26 cellular contexts compared by ENCODE assay signal in the genomic region with DNA sequence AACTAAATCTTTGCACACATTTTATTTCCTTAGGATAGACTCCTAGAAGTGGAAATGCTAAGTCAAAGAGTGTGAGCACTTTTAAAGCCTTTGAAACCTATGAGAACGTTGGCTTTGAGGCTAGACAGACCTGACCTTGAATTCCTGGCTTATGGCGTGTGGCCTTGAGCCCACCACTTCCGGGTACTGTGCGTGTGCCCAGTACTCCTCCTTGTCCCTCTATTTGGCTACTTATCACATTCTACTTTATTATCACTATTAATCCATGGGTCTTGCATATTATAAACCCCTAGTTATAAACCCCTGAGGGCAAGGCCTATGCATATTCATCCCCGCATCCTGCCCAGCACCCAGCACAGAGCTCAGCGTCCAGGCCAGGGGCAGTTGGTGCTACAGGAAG. TPM values are rescaled to one million over a fixed set of nuclear protein-coding genes. Genes with fewer than 3 reads are reported as not detected.
DNase-seq lines count a peak whose midpoint lies in the region; ATAC-seq, FAIRE-seq and TF ChIP-seq lines count a peak whose summit lies in the region.
"Had no signal": no experiment of that assay in that cellular context is flagged by ENCODE, and none has a peak within 500 bp of the region (broad histone marks: within the 10 kb centered on the region; RNA-seq: fewer than 3 reads in every experiment).

No MANE protein-coding gene starts in this region.

- BruUV-seq in HepG2 (replicated peaks; lab: Mats Ljungman, UMichigan), result no TSS peak

- H3K36me3 ChIP-seq in HepG2 (replicated peaks in 1 of 2; ENCODE audit: control insufficient read depth in 1 of 2, insufficient read depth in 2 of 2, low read length in 2 of 2) (no peaks in the 10 kb centered on the region), right lobe of liver (no peaks in the 10 kb centered on the region), body of pancreas (replicated peaks in 1 of 2; ENCODE audit: insufficient read depth in 1 of 2, low read depth in 2 of 2) (no peaks in the 10 kb centered on the region)
- H3K36me3 ChIP-seq: BE2C had no signal

- no peaks in the 10 kb centered on the region for H4K20me1 ChIP-seq in HepG2 (ENCODE audit: insufficient read depth, low read length)

- no peak for TF ChIP-seq RAD21 in HepG2 (CRISPR knock-in tag; IDR thresholded peaks at IDR 0.05)

- no peak overlapping the region for H2AFZ ChIP-seq in HepG2 (ENCODE audit: low read length)
- H2AFZ ChIP-seq: GM23248 had no signal

- in situ Hi-C loops in HepG2 (cut with HindIII; ENCODE audit: extremely low pct_ligation_motif_present, low pct_unique_long_range_greater_than_20kb), result no loop called here

- no peak overlapping the region for H3K9ac ChIP-seq in HepG2 (ENCODE audit: insufficient read depth, low read depth, low read length)
- H3K9ac ChIP-seq: GM23248 had no signal

- FAIRE-seq in HepG2 (lab: Jason Lieb, UNC), result no peak
- FAIRE-seq: A549, GM12878, GM19239, H1 had no signal

- POLR2A ChIA-PET in HepG2 (lab: Yijun Ruan, JAX), result interaction anchor here (0.7 to 2.5 kb wide), 4 partner anchors 32 to 52 kb away, joined by 3 to 9 read pairs (median 3); a partner anchor contains a TSS

- H3K4me1 ChIP-seq in HepG2 (ENCODE audit: insufficient read depth, low read length) (peaks cover 37% of the 10 kb centered on the region), right lobe of liver (no peaks in the 10 kb centered on the region), body of pancreas (peaks cover 31% of the 10 kb centered on the region)
- H3K4me1 ChIP-seq: BE2C had no signal

- H3K27me3 ChIP-seq in HepG2 (ENCODE audit: control insufficient read depth in 1 of 2, insufficient read depth in 2 of 2, low read length in 2 of 2) (peaks cover 0 to under 1% of the 10 kb centered on the region in 2 experiments; a peak in 1 of 5 replicates), right lobe of liver (no peaks in the 10 kb centered on the region), body of pancreas (no peaks in the 10 kb centered on the region)
- H3K27me3 ChIP-seq: BE2C had no signal

- intact Hi-C loops in HepG2 (cut with micrococcal nuclease; ENCODE audit: unreplicated experiment) (no loop called here), right lobe of liver (cut with DNase I) (no loop called here), body of pancreas (cut with DNase I) (no loop called here), posterior vena cava (cut with DNase I) (no loop called here)

- ATAC-seq in HepG2, result peak; percentile 19; the same call in 2 of the 3 replicates
- ATAC-seq in right lobe of liver, result no peak
- ATAC-seq in body of pancreas, result peak; percentile 52
- ATAC-seq: A549, GM12878 had no signal

- H3K79me2 ChIP-seq in HepG2 (ENCODE audit: insufficient read depth, low read length), result no peaks in the 10 kb centered on the region

- TF ChIP-seq EP300 in HepG2 (IDR thresholded peaks at IDR 0.05; ENCODE audit: low read depth in 2 of 2, low read length in 2 of 2) (no peak), HepG2 (CRISPR knock-in tag; IDR thresholded peaks at IDR 0.05; ENCODE audit: borderline replicate concordance) (no peak)

- H3K4me3 ChIP-seq in HepG2 (replicated peaks in 1 of 3; ENCODE audit: insufficient read depth in 1 of 3, low read depth in 2 of 3, low read length in 3 of 3) (no peak overlapping the region), right lobe of liver (no peak overlapping the region), body of pancreas (no peak overlapping the region)
- H3K4me3 ChIP-seq: A549, GM12878, GM23248 had no signal

- no peak for TF ChIP-seq CTCF in HepG2 (CRISPR knock-in tag; IDR thresholded peaks at IDR 0.05)
- no peak for TF ChIP-seq CTCF in right lobe of liver (IDR thresholded peaks at IDR 0.05)
- TF ChIP-seq CTCF in body of pancreas (IDR thresholded peaks at IDR 0.05), result no peak

- H3K9me3 ChIP-seq in HepG2 (ENCODE audit: low read length) (no peaks in the 10 kb centered on the region), right lobe of liver (no peaks in the 10 kb centered on the region), body of pancreas (no peaks in the 10 kb centered on the region)

- H3K27ac ChIP-seq in HepG2 (ENCODE audit: extremely low read length, insufficient read depth, low read length) (no peak overlapping the region), right lobe of liver (no peak overlapping the region), body of pancreas (peak overlapping the region in 2 of 4 donors; percentile 23 to 32)
- H3K27ac ChIP-seq: A549, GM23248 had no signal

- peak overlapping the region; percentile 10; the same call in 1 of the 2 replicates for H3K4me2 ChIP-seq in HepG2 (ENCODE audit: low read depth, low read length)
- H3K4me2 ChIP-seq: A549 had no signal

- DNase-seq in HepG2 (ENCODE audit: low spot score) (no peak), right lobe of liver (no peak), body of pancreas (peak in 3 of 4 donors; percentile 36 to 39 (median 37)), mesenteric fat pad (ENCODE audit: low spot score) (peak; percentile 60), posterior vena cava (ENCODE audit: low spot score) (peak; percentile 34), DMS114 treated with DMSO at 0.1 percent for 48 hours (lab: John Stamatoyannopoulos, UW; ENCODE audit: unreplicated experiment) (no peak), cerebellar cortex (ENCODE audit: low spot score) (no peak)
- no peak for DNase-seq in stimulated activated naive CD4-positive, alpha-beta T cell (lab: John Stamatoyannopoulos, UW)
- DNase-seq: 8988T; ACHN; AML-193; BE2C; C1 segment of cervical spinal cord; Calu3; CD4-positive, alpha-beta memory T cell; COR-L47; DMS79; EL; GDM1; GM23248; H7; HCEC 1CT had no signal

- CTCF ChIA-PET in HepG2 (lab: Yijun Ruan, JAX; ENCODE audit: low intra/inter-chr PET ratio, low total read pairs), result no interaction called here

- WGBS in HepG2 (ENCODE audit: low lambda C conversion rate), result 38% methylated on average over 6 of the region's 6 CpGs
- WGBS in right lobe of liver (ENCODE audit: insufficient coverage, low coverage, low lambda C conversion rate, missing lambda C conversion rate), result 70% methylated on average over 3 of the region's 6 CpGs
- 30 to 36% methylated on average over 6 of the region's 6 CpGs for WGBS in body of pancreas, 2 donors

- no peak for TF ChIP-seq POLR2A in HepG2 (IDR thresholded peaks at IDR 0.05; ENCODE audit: insufficient read depth in 1 of 2, low read depth in 2 of 2, low read length in 2 of 2)
- no peak for TF ChIP-seq POLR2A in right lobe of liver (IDR thresholded peaks at IDR 0.05)
- TF ChIP-seq POLR2A in body of pancreas (IDR thresholded peaks at IDR 0.05), result no peak

RNA-seq across cellular contexts. Expression of a gene that starts 26.0 kb away (rescaled TPM):
- total RNA-seq in HepG2 (2016; rRNA removed; fragmentation: Illumina TruSeq; extraction: Trizol) (not detected in 2 replicates), right lobe of liver (1 to 10 TPM in 1 of 6 experiments, under 1 TPM in 4, not detected in 1; 0.33 to 1.2 (median 0.68) TPM), body of pancreas (not detected), mesenteric fat pad (not detected), posterior vena cava (under 1 TPM; 0.42 to 0.43 TPM)
- total RNA-seq in HepG2 (2016; cell fraction: cytosol; rRNA removed; fragmentation: Illumina TruSeq; extraction: Trizol; ENCODE audit: low read depth), result not detected in 2 replicates
- not detected in 2 replicates for total RNA-seq in HepG2 (2016; cell fraction: insoluble cytoplasmic fraction; rRNA removed; fragmentation: Illumina TruSeq; extraction: Trizol)
- not detected in 2 replicates for total RNA-seq in HepG2 (2016; cell fraction: membrane; rRNA removed; fragmentation: Illumina TruSeq; extraction: Trizol)
- total RNA-seq in HepG2 (2016; cell fraction: nucleus; rRNA removed; fragmentation: Illumina TruSeq; extraction: Trizol), result not detected in 2 replicates
- 0.12 and 0.18 TPM in 2 replicates for polyA plus RNA-seq in HepG2 (2011; rRNA removed)
- 0.05 and 0.15 TPM in 2 replicates for polyA plus RNA-seq in HepG2 (2011; cell fraction: cytosol; rRNA removed)
- polyA plus RNA-seq in HepG2 (2011; cell fraction: nucleus; rRNA removed), result not detected in 2 replicates
- polyA plus RNA-seq in HepG2 (2012), result 0.17 TPM in 1 of 2 replicates, not detected in the other
- not detected in 2 replicates for polyA plus RNA-seq in HepG2 (2016; cell fraction: cytosol; fragmentation: Illumina TruSeq; extraction: Trizol; ENCODE audit: low read depth)
- polyA plus RNA-seq in HepG2 (2016; cell fraction: insoluble cytoplasmic fraction; fragmentation: Illumina TruSeq; extraction: Trizol; ENCODE audit: low read depth), result not detected in 2 replicates
- not detected in 2 replicates for polyA plus RNA-seq in HepG2 (2016; cell fraction: membrane; fragmentation: Illumina TruSeq; extraction: Trizol; ENCODE audit: low read depth)
- not detected in 2 replicates for polyA plus RNA-seq in HepG2 (2016; cell fraction: nucleus; fragmentation: Illumina TruSeq; extraction: Trizol; ENCODE audit: insufficient read depth, low read depth)
- polyA minus RNA-seq in HepG2 (2011; rRNA and poly(A)+ RNA removed; ENCODE audit: low replicate concordance), result 0.18 and 0.23 TPM in 2 replicates
- not detected in 2 replicates for polyA minus RNA-seq in HepG2 (2011; cell fraction: cytosol; rRNA and poly(A)+ RNA removed)
- not detected in 2 replicates for polyA minus RNA-seq in HepG2 (2011; cell fraction: nucleus; rRNA and poly(A)+ RNA removed)
- total RNA-seq: Calu3, GM23248, H7 had no signal
- polyA plus RNA-seq: A549 had no signal

RNA-seq across cellular contexts. Expression of a gene that starts 33.0 kb away (rescaled TPM):
- 3.2 and 10.0 TPM in 2 replicates for total RNA-seq in HepG2 (2016; rRNA removed; fragmentation: Illumina TruSeq; extraction: Trizol)
- 1.6 and 1.7 TPM in 2 replicates for total RNA-seq in HepG2 (2016; cell fraction: cytosol; rRNA removed; fragmentation: Illumina TruSeq; extraction: Trizol; ENCODE audit: low read depth)
- 3.4 and 9.9 TPM in 2 replicates for total RNA-seq in HepG2 (2016; cell fraction: insoluble cytoplasmic fraction; rRNA removed; fragmentation: Illumina TruSeq; extraction: Trizol)
- total RNA-seq in HepG2 (2016; cell fraction: membrane; rRNA removed; fragmentation: Illumina TruSeq; extraction: Trizol), result 1.8 and 2.5 TPM in 2 replicates
- 9.2 and 10.0 TPM in 2 replicates for total RNA-seq in HepG2 (2016; cell fraction: nucleus; rRNA removed; fragmentation: Illumina TruSeq; extraction: Trizol)
- 14.0 and 14.5 TPM in 2 replicates for polyA plus RNA-seq in HepG2 (2011; rRNA removed)
- polyA plus RNA-seq in HepG2 (2011; cell fraction: cytosol; rRNA removed), result 10.0 and 15.1 TPM in 2 replicates
- polyA plus RNA-seq in HepG2 (2011; cell fraction: nucleus; rRNA removed), result 23.3 and 24.2 TPM in 2 replicates
- 4.2 and 4.3 TPM in 2 replicates for polyA plus RNA-seq in HepG2 (2012)
- 1.7 TPM in 2 replicates for polyA plus RNA-seq in HepG2 (2016; cell fraction: cytosol; fragmentation: Illumina TruSeq; extraction: Trizol; ENCODE audit: low read depth)
- 3.3 and 4.4 TPM in 2 replicates for polyA plus RNA-seq in HepG2 (2016; cell fraction: insoluble cytoplasmic fraction; fragmentation: Illumina TruSeq; extraction: Trizol; ENCODE audit: low read depth)
- 2.9 and 3.9 TPM in 2 replicates for polyA plus RNA-seq in HepG2 (2016; cell fraction: membrane; fragmentation: Illumina TruSeq; extraction: Trizol; ENCODE audit: low read depth)
- polyA plus RNA-seq in HepG2 (2016; cell fraction: nucleus; fragmentation: Illumina TruSeq; extraction: Trizol; ENCODE audit: insufficient read depth, low read depth), result 12.3 and 14.0 TPM in 2 replicates
- 0.84 and 17.6 TPM in 2 replicates for polyA minus RNA-seq in HepG2 (2011; rRNA and poly(A)+ RNA removed; ENCODE audit: low replicate concordance)
- polyA minus RNA-seq in HepG2 (2011; cell fraction: cytosol; rRNA and poly(A)+ RNA removed), result 3.3 and 3.5 TPM in 2 replicates
- polyA minus RNA-seq in HepG2 (2011; cell fraction: nucleus; rRNA and poly(A)+ RNA removed), result 14.5 and 16.5 TPM in 2 replicates
- 10 to 100 TPM; 13.8 to 29.3 (median 21.4) TPM for total RNA-seq in right lobe of liver
- total RNA-seq in body of pancreas, result 10 to 100 TPM; 14.5 to 36.3 TPM
- total RNA-seq in mesenteric fat pad, result 13.0 TPM
- 10 to 100 TPM; 15.3 to 20.6 TPM for total RNA-seq in posterior vena cava

RNA-seq across cellular contexts. Expression of a gene that starts 34.8 kb away (rescaled TPM):
- total RNA-seq in HepG2 (2016; rRNA removed; fragmentation: Illumina TruSeq; extraction: Trizol) (12.1 and 34.8 TPM in 2 replicates), right lobe of liver (100 to 1,000 TPM in 3 of 6 experiments, 10 to 100 TPM in 3; 83.8 to 235 (median 103) TPM), body of pancreas (100 to 1,000 TPM; 111 to 173 TPM), mesenteric fat pad (161 TPM), posterior vena cava (10 to 100 TPM; 86.4 to 92.5 TPM)
- total RNA-seq in HepG2 (2016; cell fraction: cytosol; rRNA removed; fragmentation: Illumina TruSeq; extraction: Trizol; ENCODE audit: low read depth), result 24.4 and 24.5 TPM in 2 replicates
- total RNA-seq in HepG2 (2016; cell fraction: insoluble cytoplasmic fraction; rRNA removed; fragmentation: Illumina TruSeq; extraction: Trizol), result 11.6 and 40.0 TPM in 2 replicates
- total RNA-seq in HepG2 (2016; cell fraction: membrane; rRNA removed; fragmentation: Illumina TruSeq; extraction: Trizol), result 34.7 and 35.3 TPM in 2 replicates
- total RNA-seq in HepG2 (2016; cell fraction: nucleus; rRNA removed; fragmentation: Illumina TruSeq; extraction: Trizol), result 39.7 and 43.6 TPM in 2 replicates
- polyA plus RNA-seq in HepG2 (2011; rRNA removed), result 31.4 and 39.0 TPM in 2 replicates
- 23.7 and 29.3 TPM in 2 replicates for polyA plus RNA-seq in HepG2 (2011; cell fraction: cytosol; rRNA removed)
- polyA plus RNA-seq in HepG2 (2011; cell fraction: nucleus; rRNA removed), result 82.9 and 92.1 TPM in 2 replicates
- 25.8 and 37.8 TPM in 2 replicates for polyA plus RNA-seq in HepG2 (2012)
- polyA plus RNA-seq in HepG2 (2016; cell fraction: cytosol; fragmentation: Illumina TruSeq; extraction: Trizol; ENCODE audit: low read depth), result 19.3 and 21.0 TPM in 2 replicates
- polyA plus RNA-seq in HepG2 (2016; cell fraction: insoluble cytoplasmic fraction; fragmentation: Illumina TruSeq; extraction: Trizol; ENCODE audit: low read depth), result 16.0 and 16.4 TPM in 2 replicates
- polyA plus RNA-seq in HepG2 (2016; cell fraction: membrane; fragmentation: Illumina TruSeq; extraction: Trizol; ENCODE audit: low read depth), result 27.4 and 28.3 TPM in 2 replicates
- 117 and 123 TPM in 2 replicates for polyA plus RNA-seq in HepG2 (2016; cell fraction: nucleus; fragmentation: Illumina TruSeq; extraction: Trizol; ENCODE audit: insufficient read depth, low read depth)
- polyA minus RNA-seq in HepG2 (2011; rRNA and poly(A)+ RNA removed; ENCODE audit: low replicate concordance), result 16.2 and 29.7 TPM in 2 replicates
- polyA minus RNA-seq in HepG2 (2011; cell fraction: cytosol; rRNA and poly(A)+ RNA removed), result 11.5 and 14.0 TPM in 2 replicates
- 22.4 and 34.2 TPM in 2 replicates for polyA minus RNA-seq in HepG2 (2011; cell fraction: nucleus; rRNA and poly(A)+ RNA removed)
- polyA plus RNA-seq: CD4-positive, alpha-beta memory T cell had no signal

RNA-seq across cellular contexts. Expression of a gene that starts 43.4 kb away (rescaled TPM):
- 0.63 and 1.5 TPM in 2 replicates for total RNA-seq in HepG2 (2016; rRNA removed; fragmentation: Illumina TruSeq; extraction: Trizol)
- total RNA-seq in HepG2 (2016; cell fraction: cytosol; rRNA removed; fragmentation: Illumina TruSeq; extraction: Trizol; ENCODE audit: low read depth), result 0.71 and 1.2 TPM in 2 replicates
- 0.71 and 1.6 TPM in 2 replicates for total RNA-seq in HepG2 (2016; cell fraction: insoluble cytoplasmic fraction; rRNA removed; fragmentation: Illumina TruSeq; extraction: Trizol)
- total RNA-seq in HepG2 (2016; cell fraction: membrane; rRNA removed; fragmentation: Illumina TruSeq; extraction: Trizol), result 0.72 and 0.87 TPM in 2 replicates
- total RNA-seq in HepG2 (2016; cell fraction: nucleus; rRNA removed; fragmentation: Illumina TruSeq; extraction: Trizol), result 1.8 and 5.0 TPM in 2 replicates
- 14.6 and 32.8 TPM in 2 replicates for polyA plus RNA-seq in HepG2 (2011; rRNA removed)
- polyA plus RNA-seq in HepG2 (2011; cell fraction: cytosol; rRNA removed), result 6.1 and 12.5 TPM in 2 replicates
- 24.9 and 39.4 TPM in 2 replicates for polyA plus RNA-seq in HepG2 (2011; cell fraction: nucleus; rRNA removed)
- 17.5 and 19.3 TPM in 2 replicates for polyA plus RNA-seq in HepG2 (2012)
- polyA plus RNA-seq in HepG2 (2016; cell fraction: cytosol; fragmentation: Illumina TruSeq; extraction: Trizol; ENCODE audit: low read depth), result 0.22 and 0.41 TPM in 2 replicates
- polyA plus RNA-seq in HepG2 (2016; cell fraction: insoluble cytoplasmic fraction; fragmentation: Illumina TruSeq; extraction: Trizol; ENCODE audit: low read depth), result 1.0 and 1.6 TPM in 2 replicates
- 0.66 and 1.1 TPM in 2 replicates for polyA plus RNA-seq in HepG2 (2016; cell fraction: membrane; fragmentation: Illumina TruSeq; extraction: Trizol; ENCODE audit: low read depth)
- polyA plus RNA-seq in HepG2 (2016; cell fraction: nucleus; fragmentation: Illumina TruSeq; extraction: Trizol; ENCODE audit: insufficient read depth, low read depth), result 4.0 and 5.1 TPM in 2 replicates
- 9.5 and 30.0 TPM in 2 replicates for polyA minus RNA-seq in HepG2 (2011; rRNA and poly(A)+ RNA removed; ENCODE audit: low replicate concordance)
- 5.9 and 14.3 TPM in 2 replicates for polyA minus RNA-seq in HepG2 (2011; cell fraction: cytosol; rRNA and poly(A)+ RNA removed)
- polyA minus RNA-seq in HepG2 (2011; cell fraction: nucleus; rRNA and poly(A)+ RNA removed), result 10.9 and 24.2 TPM in 2 replicates
- 1 to 10 TPM; 2.1 to 9.5 (median 6.0) TPM for total RNA-seq in right lobe of liver
- 100 to 1,000 TPM in 1 of 2 donors, 10 to 100 TPM in 1; 62.5 to 112 TPM for total RNA-seq in body of pancreas
- total RNA-seq in mesenteric fat pad, result 3.3 TPM
- 1 to 10 TPM; 1.9 to 3.3 TPM for total RNA-seq in posterior vena cava

RNA-seq across cellular contexts. Expression of a gene that starts 51.7 kb away (rescaled TPM):
- total RNA-seq in HepG2 (2016; rRNA removed; fragmentation: Illumina TruSeq; extraction: Trizol) (0.45 and 2.5 TPM in 2 replicates), right lobe of liver (1 to 10 TPM; 3.5 to 6.5 (median 6.0) TPM), body of pancreas (1 to 10 TPM; 2.9 to 5.9 TPM), mesenteric fat pad (5.8 TPM), posterior vena cava (10 to 100 TPM in 1 of 2 donors, 1 to 10 TPM in 1; 6.2 to 11.1 TPM)
- 0.81 TPM in 1 of 2 replicates, not detected in the other for total RNA-seq in HepG2 (2016; cell fraction: cytosol; rRNA removed; fragmentation: Illumina TruSeq; extraction: Trizol; ENCODE audit: low read depth)
- 0.97 and 3.1 TPM in 2 replicates for total RNA-seq in HepG2 (2016; cell fraction: insoluble cytoplasmic fraction; rRNA removed; fragmentation: Illumina TruSeq; extraction: Trizol)
- 0.59 and 0.68 TPM in 2 replicates for total RNA-seq in HepG2 (2016; cell fraction: membrane; rRNA removed; fragmentation: Illumina TruSeq; extraction: Trizol)
- total RNA-seq in HepG2 (2016; cell fraction: nucleus; rRNA removed; fragmentation: Illumina TruSeq; extraction: Trizol), result 5.5 and 5.9 TPM in 2 replicates
- 7.4 and 8.0 TPM in 2 replicates for polyA plus RNA-seq in HepG2 (2011; rRNA removed)
- 2.5 and 2.8 TPM in 2 replicates for polyA plus RNA-seq in HepG2 (2011; cell fraction: cytosol; rRNA removed)
- 25.6 and 29.4 TPM in 2 replicates for polyA plus RNA-seq in HepG2 (2011; cell fraction: nucleus; rRNA removed)
- 3.2 and 3.5 TPM in 2 replicates for polyA plus RNA-seq in HepG2 (2012)
- 0.18 and 0.24 TPM in 2 replicates for polyA plus RNA-seq in HepG2 (2016; cell fraction: cytosol; fragmentation: Illumina TruSeq; extraction: Trizol; ENCODE audit: low read depth)
- polyA plus RNA-seq in HepG2 (2016; cell fraction: insoluble cytoplasmic fraction; fragmentation: Illumina TruSeq; extraction: Trizol; ENCODE audit: low read depth), result 1.4 and 2.2 TPM in 2 replicates
- polyA plus RNA-seq in HepG2 (2016; cell fraction: membrane; fragmentation: Illumina TruSeq; extraction: Trizol; ENCODE audit: low read depth), result 0.49 and 0.91 TPM in 2 replicates
- 12.1 and 15.4 TPM in 2 replicates for polyA plus RNA-seq in HepG2 (2016; cell fraction: nucleus; fragmentation: Illumina TruSeq; extraction: Trizol; ENCODE audit: insufficient read depth, low read depth)
- 5.9 and 16.5 TPM in 2 replicates for polyA minus RNA-seq in HepG2 (2011; rRNA and poly(A)+ RNA removed; ENCODE audit: low replicate concordance)
- polyA minus RNA-seq in HepG2 (2011; cell fraction: cytosol; rRNA and poly(A)+ RNA removed), result 0.99 and 1.8 TPM in 2 replicates
- polyA minus RNA-seq in HepG2 (2011; cell fraction: nucleus; rRNA and poly(A)+ RNA removed), result 9.4 and 13.9 TPM in 2 replicates

Comparison
In these comparisons a context has a peak if more than half of its experiments do, and no peak if none do; other contexts are left out.
1. ATAC-seq: peak in HepG2 (single experiment) and body of pancreas (single experiment); none in right lobe of liver (0 of 4).
2. DNase-seq: peak in body of pancreas (3 of 4), mesenteric fat pad (single experiment) and posterior vena cava (single experiment); none in HepG2 (single experiment), right lobe of liver (0 of 3), DMS114 treated with DMSO at 0.1 percent for 48 hours (single experiment), stimulated activated naive CD4-positive, alpha-beta T cell (0 of 6) and cerebellar cortex (single experiment).